Comparison of ENCODE assay signal across 8 cellular contexts in genomic region chr13:27006519-27007161, GRCh38.
A peak's percentile ranks its signal among the peaks of the same experiment; 100 is the strongest.
DNase-seq lines count a peak whose midpoint lies in the region; ATAC-seq and TF ChIP-seq lines count a peak whose summit lies in the region.

No MANE protein-coding gene starts in this region.

- no peak for TF ChIP-seq POLR2A in gastroesophageal sphincter (IDR thresholded peaks at IDR 0.05)

- TF ChIP-seq CTCF in gastroesophageal sphincter (IDR thresholded peaks at IDR 0.05) (peak in 1 of 4 experiments; percentile 26), omental fat pad (IDR thresholded peaks at IDR 0.05) (no peak)

- DNase-seq in NCI-H2029 (lab: John Stamatoyannopoulos, UW) (peak; percentile 46), NCI-H2029 treated with DMSO at 0.1 percent for 48 hours (lab: John Stamatoyannopoulos, UW) (no peak), SHP77 treated with DMSO at 0.1 percent for 48 hours (lab: John Stamatoyannopoulos, UW) (peak; percentile 73), omental fat pad (ENCODE audit: low spot score) (no peak)

- WGBS in gastroesophageal sphincter (ENCODE audit: low coverage in 1 of 2), 2 donors: 0% methylated on average over 2 to 4 of the region's 29 CpGs

- H3K4me1 ChIP-seq in gastroesophageal sphincter: peaks cover 0 to 43% (median 22%) of the 10 kb centered on the region in 3 donors

- peaks cover 0 to 3% (median 0%) of the 10 kb centered on the region in 3 donors for H3K9me3 ChIP-seq in gastroesophageal sphincter

- peak overlapping the region; percentile 39 to 81 (median 76) for H3K27ac ChIP-seq in gastroesophageal sphincter

- ATAC-seq in gastroesophageal sphincter (peak; percentile 82), omental fat pad (ENCODE audit: low FRiP score) (peak; percentile 76), GM18517 (IDR thresholded peaks at IDR 0.05; ENCODE audit: unreplicated experiment) (no peak), GM19455 (IDR thresholded peaks at IDR 0.05; ENCODE audit: unreplicated experiment) (no peak), HG02610 (IDR thresholded peaks at IDR 0.05; ENCODE audit: unreplicated experiment) (no peak)

- no peaks in the 10 kb centered on the region for H3K27me3 ChIP-seq in gastroesophageal sphincter

- TF ChIP-seq EP300 in gastroesophageal sphincter (IDR thresholded peaks at IDR 0.05): no peak

- no peaks in the 10 kb centered on the region for H3K36me3 ChIP-seq in gastroesophageal sphincter

- H3K4me3 ChIP-seq in gastroesophageal sphincter: peak overlapping the region; percentile 43 to 54

Comparison
In these comparisons a context has a peak if more than half of its experiments do, and no peak if none do; other contexts are left out.
1. DNase-seq: peak in NCI-H2029 (single experiment) and SHP77 treated with DMSO at 0.1 percent for 48 hours (single experiment); none in NCI-H2029 treated with DMSO at 0.1 percent for 48 hours (single experiment) and omental fat pad (single experiment).
2. ATAC-seq: peak in gastroesophageal sphincter (single experiment) and omental fat pad (single experiment); none in GM18517 (single experiment), GM19455 (single experiment) and HG02610 (single experiment).